ENCODE assay signal across 13 cellular contexts in the genomic region with DNA sequence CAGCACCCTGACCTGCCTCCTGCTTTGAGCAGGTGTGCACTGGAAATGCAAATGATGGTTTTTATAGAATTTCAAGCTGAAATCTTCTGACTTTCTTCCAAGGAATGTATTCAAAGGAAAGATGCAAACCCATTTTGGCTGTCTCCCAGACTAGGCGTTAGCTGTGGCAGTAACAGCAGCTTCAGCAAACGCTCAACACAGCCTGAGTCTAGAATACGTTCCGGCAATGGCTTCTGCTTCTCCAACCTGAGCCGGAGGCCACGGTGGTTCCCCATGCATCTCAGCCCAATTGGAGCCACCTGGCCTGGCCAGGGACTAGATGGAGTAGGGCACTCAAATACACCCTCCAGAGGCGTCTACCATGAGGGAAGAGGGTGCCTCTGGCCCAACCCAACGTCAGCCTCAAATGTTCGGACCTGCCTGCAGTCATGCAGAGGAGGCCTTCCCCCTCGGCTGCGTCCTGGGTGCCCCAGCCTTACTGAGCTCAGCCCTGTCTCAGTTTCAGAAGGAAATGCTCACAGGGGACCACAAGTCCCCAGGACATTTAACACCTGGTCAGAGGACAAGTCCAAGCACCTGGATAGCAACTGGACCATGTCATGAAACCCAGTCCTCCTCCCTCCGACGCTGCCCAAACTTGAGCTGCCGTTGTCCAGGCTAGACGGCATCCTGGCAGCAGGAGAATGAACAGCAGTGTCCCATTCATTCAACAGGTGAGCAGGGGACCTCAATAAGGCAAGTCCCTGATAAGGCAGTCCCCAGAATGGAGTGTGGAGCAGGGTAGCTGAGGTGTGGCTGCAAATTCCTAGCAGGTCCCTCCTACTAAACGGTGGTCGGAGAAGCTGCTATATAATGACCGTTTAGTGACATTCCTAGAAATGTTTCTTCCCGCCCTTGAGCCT.
A peak's percentile ranks its signal among the peaks of the same experiment; 100 is the strongest.
DNase-seq lines count a peak whose midpoint lies in the region; ATAC-seq and TF ChIP-seq lines count a peak whose summit lies in the region.
"Had no signal": no experiment of that assay in that cellular context is flagged by ENCODE, and none has a peak within 500 bp of the region (broad histone marks: within the 10 kb centered on the region; RNA-seq: fewer than 3 reads in every experiment).

No MANE protein-coding gene starts in this region.

- 86% methylated on average over 17 to 18 of the region's 19 CpGs for WGBS in tibial nerve, 2 donors

- H3K36me3 ChIP-seq in SJCRH30 (peaks cover 3% of the 10 kb centered on the region; the same call in 1 of the 2 replicates), left ventricle myocardium inferior (no peaks in the 10 kb centered on the region), skeletal muscle tissue (ENCODE audit: control insufficient read depth in 3 of 3, insufficient read depth in 3 of 3, low read length in 3 of 3) (no peaks in the 10 kb centered on the region), tibial nerve (no peaks in the 10 kb centered on the region)

- no peak overlapping the region for H3K4me3 ChIP-seq in SJCRH30
- no peak overlapping the region for H3K4me3 ChIP-seq in left ventricle myocardium inferior
- H3K4me3 ChIP-seq in skeletal muscle tissue (ENCODE audit: low read length in 3 of 3): no peak overlapping the region
- H3K4me3 ChIP-seq in tibial nerve: no peak overlapping the region
- H3K4me3 ChIP-seq: GM12878 had no signal

- H3K4me1 ChIP-seq in SJCRH30 (peaks cover 23% of the 10 kb centered on the region), left ventricle myocardium inferior (peaks cover 58% of the 10 kb centered on the region), skeletal muscle tissue (ENCODE audit: control insufficient read depth in 3 of 3, insufficient read depth in 3 of 3, low read length in 3 of 3) (peaks cover 28 to 46% (median 43%) of the 10 kb centered on the region in 3 donors), tibial nerve (peaks cover 0 to 12% (median 0%) of the 10 kb centered on the region in 4 donors)

- DNase-seq in Right ventricle myocardium superior: peak; percentile 22
- no peak for DNase-seq in cardiac septum (ENCODE audit: low spot score)
- no peak for DNase-seq in SJCRH30
- DNase-seq in left ventricle myocardium inferior: peak; percentile 5
- DNase-seq in tibial nerve (ENCODE audit: low spot score in 2 of 2): no peak
- DNase-seq: NCI-H187 treated with DMSO at 0.1 percent for 48 hours, NCI-H2171, NCI-H446 treated with DMSO at 0.1 percent for 48 hours, NCI-H774 had no signal

- ATAC-seq in Right ventricle myocardium superior (ENCODE audit: poor library complexity) (no peak), HG03460 (IDR thresholded peaks at IDR 0.05; ENCODE audit: unreplicated experiment) (no peak), GM18505 (IDR thresholded peaks at IDR 0.05; ENCODE audit: unreplicated experiment) (no peak)

- TF ChIP-seq POLR2A in GM18505 (IDR thresholded peaks at IDR 0.05; ENCODE audit: borderline replicate concordance, extremely low read depth, insufficient read depth, insufficient read length) (no peak), tibial nerve (IDR thresholded peaks at IDR 0.05) (no peak)

- H3K9me3 ChIP-seq in SJCRH30 (replicated peaks) (no peaks in the 10 kb centered on the region), left ventricle myocardium inferior (replicated peaks) (no peaks in the 10 kb centered on the region), skeletal muscle tissue (ENCODE audit: control insufficient read depth in 3 of 3, low read length in 3 of 3) (no peaks in the 10 kb centered on the region), tibial nerve (no peaks in the 10 kb centered on the region)

- peak overlapping the region in 1 of 3 donors; percentile 75 for H3K9ac ChIP-seq in skeletal muscle tissue (ENCODE audit: low read depth in 1 of 3, low read length in 3 of 3)

- H3K27ac ChIP-seq in SJCRH30 (peak overlapping the region; percentile 31), left ventricle myocardium inferior (replicated peaks) (peak overlapping the region; percentile 36), skeletal muscle tissue (ENCODE audit: low read depth, low read length) (peak overlapping the region; percentile 79), tibial nerve (no peak overlapping the region)

- intact Hi-C loops in Right ventricle myocardium superior (cut with DNase I) (no loop called here), cardiac septum (cut with DNase I) (no loop called here), left ventricle myocardium inferior (cut with micrococcal nuclease) (no loop called here)

- TF ChIP-seq CTCF in left ventricle myocardium inferior (IDR thresholded peaks at IDR 0.05; ENCODE audit: borderline replicate concordance) (no peak), tibial nerve (IDR thresholded peaks at IDR 0.05) (no peak)

- TF ChIP-seq EP300 in tibial nerve (IDR thresholded peaks at IDR 0.05): no peak

- no peaks in the 10 kb centered on the region for H3K27me3 ChIP-seq in SJCRH30
- no peaks in the 10 kb centered on the region for H3K27me3 ChIP-seq in left ventricle myocardium inferior (ENCODE audit: low read depth)
- no peaks in the 10 kb centered on the region for H3K27me3 ChIP-seq in skeletal muscle tissue (ENCODE audit: control insufficient read depth in 3 of 3, insufficient read depth in 3 of 3, low read length in 3 of 3)
- H3K27me3 ChIP-seq in tibial nerve: no peaks in the 10 kb centered on the region

Comparison
In these comparisons a context has a peak if more than half of its experiments do, and no peak if none do; other contexts are left out.
1. DNase-seq: peak in Right ventricle myocardium superior (single experiment) and left ventricle myocardium inferior (single experiment); none in cardiac septum (single experiment), SJCRH30 (0 of 2) and tibial nerve (0 of 2).
2. H3K27ac ChIP-seq: peak in SJCRH30 (single experiment), left ventricle myocardium inferior (single experiment) and skeletal muscle tissue (single experiment); none in tibial nerve (0 of 4).